In genomic region chr5:145554399-145554798, GRCh38 we compare ENCODE assay signal across 11 cellular contexts.
DNase-seq lines count a peak whose midpoint lies in the region; ATAC-seq and TF ChIP-seq lines count a peak whose summit lies in the region.
"Had no signal": no experiment of that assay in that cellular context is flagged by ENCODE, and none has a peak within 500 bp of the region (broad histone marks: within the 10 kb centered on the region; RNA-seq: fewer than 3 reads in every experiment).

No MANE protein-coding gene starts in this region.

- in situ Hi-C loops in SK-MEL-5 (cut with HindIII; ENCODE audit: low pct_unique_long_range_greater_than_20kb, low sequenced_read_pairs) = no loop called here

- TF ChIP-seq CTCF in fibroblast of pulmonary artery (IDR thresholded peaks at IDR 0.05; ENCODE audit: low read length, missing control alignments) = no peak
- TF ChIP-seq CTCF in smooth muscle cell (IDR thresholded peaks at IDR 0.05; ENCODE audit: borderline replicate concordance, insufficient read depth, poor library complexity, severe bottlenecking) = no peak

- H3K27me3 ChIP-seq in right cardiac atrium (ENCODE audit: control insufficient read depth, insufficient read depth) (no peaks in the 10 kb centered on the region), smooth muscle cell (ENCODE audit: low read depth) (no peaks in the 10 kb centered on the region)
- H3K27me3 ChIP-seq: tibial artery had no signal

- no peaks in the 10 kb centered on the region for H3K4me1 ChIP-seq in right cardiac atrium (ENCODE audit: control insufficient read depth, insufficient read depth, low read length)
- H3K4me1 ChIP-seq in smooth muscle cell (ENCODE audit: low read depth) = no peaks in the 10 kb centered on the region
- H3K4me1 ChIP-seq: tibial artery had no signal

- H4K20me1 ChIP-seq in smooth muscle cell (ENCODE audit: low read depth) = no peaks in the 10 kb centered on the region

- H3K4me2 ChIP-seq in smooth muscle cell = no peak overlapping the region

- no peak overlapping the region for H2AFZ ChIP-seq in smooth muscle cell (ENCODE audit: low read depth)

- intact Hi-C loops in Right ventricle myocardium inferior (cut with DNase I) (no loop called here), right cardiac atrium (cut with DNase I) (no loop called here)

- H3K9me3 ChIP-seq in right cardiac atrium (ENCODE audit: control insufficient read depth, low read length) = no peaks in the 10 kb centered on the region
- no peaks in the 10 kb centered on the region for H3K9me3 ChIP-seq in smooth muscle cell (replicated peaks; ENCODE audit: low read depth)
- H3K9me3 ChIP-seq: tibial artery had no signal

- no peaks in the 10 kb centered on the region for H3K36me3 ChIP-seq in smooth muscle cell (ENCODE audit: low read depth)
- H3K36me3 ChIP-seq: tibial artery had no signal

- no peaks in the 10 kb centered on the region for H3K79me2 ChIP-seq in smooth muscle cell (ENCODE audit: low read depth)

- ATAC-seq in Right ventricle myocardium inferior (peak; percentile 46), right cardiac atrium (no peak), HG03196 (IDR thresholded peaks at IDR 0.05; ENCODE audit: unreplicated experiment) (no peak), HG02571 (IDR thresholded peaks at IDR 0.05; ENCODE audit: unreplicated experiment) (no peak)

- H3F3A ChIP-seq in smooth muscle cell (ENCODE audit: low read depth) = no peaks in the 10 kb centered on the region

- DNase-seq in Right ventricle myocardium inferior (ENCODE audit: missing footprints) = no peak
- DNase-seq in right cardiac atrium = no peak
- DNase-seq in SK-MEL-5 (ENCODE audit: low read depth, low spot score) = peak; percentile 14
- peak; percentile 51 for DNase-seq in fibroblast of pulmonary artery (ENCODE audit: low read depth)
- no peak for DNase-seq in smooth muscle cell (lab: John Stamatoyannopoulos, UW; ENCODE audit: unreplicated experiment)
- no peak for DNase-seq in DMS153 (lab: John Stamatoyannopoulos, UW)
- DNase-seq: activated naive CD4-positive, alpha-beta T cell; dorsolateral prefrontal cortex; tibial artery had no signal

- H3K4me3 ChIP-seq in right cardiac atrium (ENCODE audit: low read length) = no peak overlapping the region
- no peak overlapping the region for H3K4me3 ChIP-seq in fibroblast of pulmonary artery (replicated peaks; ENCODE audit: low read depth, low read length)
- no peak overlapping the region for H3K4me3 ChIP-seq in smooth muscle cell
- H3K4me3 ChIP-seq: dorsolateral prefrontal cortex, tibial artery had no signal

- no peak overlapping the region for H3K9ac ChIP-seq in smooth muscle cell (ENCODE audit: low read depth)

- H3K27ac ChIP-seq in right cardiac atrium (ENCODE audit: low read length) (no peak overlapping the region), smooth muscle cell (ENCODE audit: low read depth) (peak overlapping the region; percentile 17)
- H3K27ac ChIP-seq: dorsolateral prefrontal cortex, tibial artery had no signal

Comparison
In these comparisons a context has a peak if more than half of its experiments do, and no peak if none do; other contexts are left out.
1. DNase-seq: peak in SK-MEL-5 (single experiment) and fibroblast of pulmonary artery (single experiment); none in Right ventricle myocardium inferior (single experiment), right cardiac atrium (0 of 3), smooth muscle cell (single experiment) and DMS153 (single experiment).